1 cellular context compared by ENCODE assay signal in the genomic region with DNA sequence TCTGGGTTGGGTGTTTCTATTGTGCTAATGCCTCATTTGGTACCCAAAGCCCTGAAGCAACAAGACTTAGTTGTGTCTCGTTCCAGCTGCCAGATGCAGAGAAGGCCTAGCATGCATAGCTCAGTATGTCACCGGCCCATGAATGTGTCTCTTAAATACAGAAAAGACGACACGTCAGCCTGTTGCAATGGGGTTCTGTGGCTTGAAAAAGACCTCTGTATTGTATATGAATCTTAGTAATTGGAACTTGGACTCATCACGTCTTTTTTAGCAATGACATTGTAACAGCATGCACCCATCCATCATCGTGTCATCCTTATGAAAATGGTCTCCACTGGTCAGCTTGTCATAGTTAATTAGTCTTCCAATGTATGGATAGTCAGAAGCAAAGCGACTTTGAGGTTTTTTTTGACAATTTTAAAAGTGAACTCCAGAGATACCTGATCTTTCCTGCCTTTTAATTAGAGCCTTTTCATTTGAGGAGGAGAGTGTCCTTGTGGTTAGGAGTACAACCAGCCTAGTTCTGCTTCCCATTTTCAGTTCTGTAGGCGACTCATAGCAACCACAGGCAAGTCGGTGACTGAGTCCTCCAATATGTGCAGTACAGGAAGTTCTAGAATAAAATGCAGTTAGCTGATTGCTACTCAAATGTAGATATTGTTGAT.
TF ChIP-seq lines count a peak whose summit lies in the region.

No MANE protein-coding gene starts in this region.

TF ChIP-seq in GM12878, 131 proteins besides CTCF, POLR2A, EP300 and RAD21 (continued from another document and continues in another):
- TF ChIP-seq, protein P1, sequence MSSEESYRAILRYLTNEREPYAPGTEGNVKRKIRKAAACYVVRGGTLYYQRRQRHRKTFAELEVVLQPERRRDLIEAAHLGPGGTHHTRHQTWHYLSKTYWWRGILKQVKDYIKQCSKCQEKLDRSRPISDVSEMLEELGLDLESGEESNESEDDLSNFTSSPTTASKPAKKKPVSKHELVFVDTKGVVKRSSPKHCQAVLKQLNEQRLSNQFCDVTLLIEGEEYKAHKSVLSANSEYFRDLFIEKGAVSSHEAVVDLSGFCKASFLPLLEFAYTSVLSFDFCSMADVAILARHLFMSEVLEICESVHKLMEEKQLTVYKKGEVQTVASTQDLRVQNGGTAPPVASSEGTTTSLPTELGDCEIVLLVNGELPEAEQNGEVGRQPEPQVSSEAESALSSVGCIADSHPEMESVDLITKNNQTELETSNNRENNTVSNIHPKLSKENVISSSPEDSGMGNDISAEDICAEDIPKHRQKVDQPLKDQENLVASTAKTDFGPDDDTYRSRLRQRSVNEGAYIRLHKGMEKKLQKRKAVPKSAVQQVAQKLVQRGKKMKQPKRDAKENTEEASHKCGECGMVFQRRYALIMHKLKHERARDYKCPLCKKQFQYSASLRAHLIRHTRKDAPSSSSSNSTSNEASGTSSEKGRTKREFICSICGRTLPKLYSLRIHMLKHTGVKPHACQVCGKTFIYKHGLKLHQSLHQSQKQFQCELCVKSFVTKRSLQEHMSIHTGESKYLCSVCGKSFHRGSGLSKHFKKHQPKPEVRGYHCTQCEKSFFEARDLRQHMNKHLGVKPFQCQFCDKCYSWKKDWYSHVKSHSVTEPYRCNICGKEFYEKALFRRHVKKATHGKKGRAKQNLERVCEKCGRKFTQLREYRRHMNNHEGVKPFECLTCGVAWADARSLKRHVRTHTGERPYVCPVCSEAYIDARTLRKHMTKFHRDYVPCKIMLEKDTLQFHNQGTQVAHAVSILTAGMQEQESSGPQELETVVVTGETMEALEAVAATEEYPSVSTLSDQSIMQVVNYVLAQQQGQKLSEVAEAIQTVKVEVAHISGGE (CRISPR knock-in tag; IDR thresholded peaks at IDR 0.05), result no peak
- TF ChIP-seq SP1 (IDR thresholded peaks at IDR 0.05; ENCODE audit: low read depth, low read length) (no peak), ZNF274 (IDR thresholded peaks at IDR 0.05; ENCODE audit: insufficient read depth, insufficient read length) (no peak), NFYA (IDR thresholded peaks at IDR 0.05; ENCODE audit: borderline replicate concordance, low read depth, low read length) (no peak), ESRRA (IDR thresholded peaks at IDR 0.05; ENCODE audit: low read length) (no peak), JUNB (IDR thresholded peaks at IDR 0.05) (peak; percentile 70), HCFC1 (IDR thresholded peaks at IDR 0.05; ENCODE audit: low read length) (no peak), CBX5 (IDR thresholded peaks at IDR 0.05; ENCODE audit: low read depth) (no peak), SUZ12 (IDR thresholded peaks at IDR 0.05; ENCODE audit: unreplicated experiment) (no peak), MEF2B (IDR thresholded peaks at IDR 0.05; ENCODE audit: partially characterized antibody, poor library complexity, severe bottlenecking) (no peak), NRF1 (conservative IDR thresholded peaks at IDR 0.05; ENCODE audit: low read depth, low read length) (no peak), POLR2AphosphoS2 (IDR thresholded peaks at IDR 0.05; ENCODE audit: low read depth, low read length) (no peak), TCF12 (IDR thresholded peaks at IDR 0.05; ENCODE audit: low read depth, low read length) (0 out of 2 replicates have a peak, but pooled peaks have one; percentile 37), HDAC6 (IDR thresholded peaks at IDR 0.05; ENCODE audit: unreplicated experiment) (no peak), NR2C1 (IDR thresholded peaks at IDR 0.05) (no peak), RBBP5 (conservative IDR thresholded peaks at IDR 0.05) (no peak), EGR1 (IDR thresholded peaks at IDR 0.05; ENCODE audit: borderline replicate concordance in 1 of 2, low read depth in 2 of 2, low read length in 2 of 2) (no peak), PAX5 (IDR thresholded peaks at IDR 0.05; ENCODE audit: borderline replicate concordance, low read depth, low read length) (peak; percentile 56; the same call in 1 of the 2 replicates), NBN (IDR thresholded peaks at IDR 0.05) (0 out of 2 replicates have a peak, but pooled peaks have one; percentile 48), ATF7 (IDR thresholded peaks at IDR 0.05; ENCODE audit: low read depth) (peak; percentile 88), MTA3 (IDR thresholded peaks at IDR 0.05; ENCODE audit: borderline replicate concordance, low read length) (0 out of 2 replicates have a peak, but pooled peaks have one; percentile 54), CREM (IDR thresholded peaks at IDR 0.05; ENCODE audit: low read depth) (peak; percentile 63; the same call in 1 of the 2 replicates), CHD4 (IDR thresholded peaks at IDR 0.05) (no peak), IKZF2 (IDR thresholded peaks at IDR 0.05) (peak; percentile 99), WRNIP1 (IDR thresholded peaks at IDR 0.05; ENCODE audit: borderline replicate concordance, low read depth, low read length) (no peak), GABPA (IDR thresholded peaks at IDR 0.05; ENCODE audit: low read depth) (no peak)
- TF ChIP-seq, protein P2, sequence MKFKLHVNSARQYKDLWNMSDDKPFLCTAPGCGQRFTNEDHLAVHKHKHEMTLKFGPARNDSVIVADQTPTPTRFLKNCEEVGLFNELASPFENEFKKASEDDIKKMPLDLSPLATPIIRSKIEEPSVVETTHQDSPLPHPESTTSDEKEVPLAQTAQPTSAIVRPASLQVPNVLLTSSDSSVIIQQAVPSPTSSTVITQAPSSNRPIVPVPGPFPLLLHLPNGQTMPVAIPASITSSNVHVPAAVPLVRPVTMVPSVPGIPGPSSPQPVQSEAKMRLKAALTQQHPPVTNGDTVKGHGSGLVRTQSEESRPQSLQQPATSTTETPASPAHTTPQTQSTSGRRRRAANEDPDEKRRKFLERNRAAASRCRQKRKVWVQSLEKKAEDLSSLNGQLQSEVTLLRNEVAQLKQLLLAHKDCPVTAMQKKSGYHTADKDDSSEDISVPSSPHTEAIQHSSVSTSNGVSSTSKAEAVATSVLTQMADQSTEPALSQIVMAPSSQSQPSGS (IDR thresholded peaks at IDR 0.05; ENCODE audit: low read length), result peak; percentile 78; the same call in 1 of the 2 replicates
- TF ChIP-seq, protein P3, sequence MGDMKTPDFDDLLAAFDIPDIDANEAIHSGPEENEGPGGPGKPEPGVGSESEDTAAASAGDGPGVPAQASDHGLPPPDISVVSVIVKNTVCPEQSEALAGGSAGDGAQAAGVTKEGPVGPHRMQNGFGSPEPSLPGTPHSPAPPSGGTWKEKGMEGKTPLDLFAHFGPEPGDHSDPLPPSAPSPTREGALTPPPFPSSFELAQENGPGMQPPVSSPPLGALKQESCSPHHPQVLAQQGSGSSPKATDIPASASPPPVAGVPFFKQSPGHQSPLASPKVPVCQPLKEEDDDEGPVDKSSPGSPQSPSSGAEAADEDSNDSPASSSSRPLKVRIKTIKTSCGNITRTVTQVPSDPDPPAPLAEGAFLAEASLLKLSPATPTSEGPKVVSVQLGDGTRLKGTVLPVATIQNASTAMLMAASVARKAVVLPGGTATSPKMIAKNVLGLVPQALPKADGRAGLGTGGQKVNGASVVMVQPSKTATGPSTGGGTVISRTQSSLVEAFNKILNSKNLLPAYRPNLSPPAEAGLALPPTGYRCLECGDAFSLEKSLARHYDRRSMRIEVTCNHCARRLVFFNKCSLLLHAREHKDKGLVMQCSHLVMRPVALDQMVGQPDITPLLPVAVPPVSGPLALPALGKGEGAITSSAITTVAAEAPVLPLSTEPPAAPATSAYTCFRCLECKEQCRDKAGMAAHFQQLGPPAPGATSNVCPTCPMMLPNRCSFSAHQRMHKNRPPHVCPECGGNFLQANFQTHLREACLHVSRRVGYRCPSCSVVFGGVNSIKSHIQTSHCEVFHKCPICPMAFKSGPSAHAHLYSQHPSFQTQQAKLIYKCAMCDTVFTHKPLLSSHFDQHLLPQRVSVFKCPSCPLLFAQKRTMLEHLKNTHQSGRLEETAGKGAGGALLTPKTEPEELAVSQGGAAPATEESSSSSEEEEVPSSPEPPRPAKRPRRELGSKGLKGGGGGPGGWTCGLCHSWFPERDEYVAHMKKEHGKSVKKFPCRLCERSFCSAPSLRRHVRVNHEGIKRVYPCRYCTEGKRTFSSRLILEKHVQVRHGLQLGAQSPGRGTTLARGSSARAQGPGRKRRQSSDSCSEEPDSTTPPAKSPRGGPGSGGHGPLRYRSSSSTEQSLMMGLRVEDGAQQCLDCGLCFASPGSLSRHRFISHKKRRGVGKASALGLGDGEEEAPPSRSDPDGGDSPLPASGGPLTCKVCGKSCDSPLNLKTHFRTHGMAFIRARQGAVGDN (IDR thresholded peaks at IDR 0.05), result no peak
- TF ChIP-seq, protein P4, sequence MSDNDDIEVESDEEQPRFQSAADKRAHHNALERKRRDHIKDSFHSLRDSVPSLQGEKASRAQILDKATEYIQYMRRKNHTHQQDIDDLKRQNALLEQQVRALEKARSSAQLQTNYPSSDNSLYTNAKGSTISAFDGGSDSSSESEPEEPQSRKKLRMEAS (IDR thresholded peaks at IDR 0.05; ENCODE audit: low read depth, low read length), result no peak
- TF ChIP-seq, protein P5, sequence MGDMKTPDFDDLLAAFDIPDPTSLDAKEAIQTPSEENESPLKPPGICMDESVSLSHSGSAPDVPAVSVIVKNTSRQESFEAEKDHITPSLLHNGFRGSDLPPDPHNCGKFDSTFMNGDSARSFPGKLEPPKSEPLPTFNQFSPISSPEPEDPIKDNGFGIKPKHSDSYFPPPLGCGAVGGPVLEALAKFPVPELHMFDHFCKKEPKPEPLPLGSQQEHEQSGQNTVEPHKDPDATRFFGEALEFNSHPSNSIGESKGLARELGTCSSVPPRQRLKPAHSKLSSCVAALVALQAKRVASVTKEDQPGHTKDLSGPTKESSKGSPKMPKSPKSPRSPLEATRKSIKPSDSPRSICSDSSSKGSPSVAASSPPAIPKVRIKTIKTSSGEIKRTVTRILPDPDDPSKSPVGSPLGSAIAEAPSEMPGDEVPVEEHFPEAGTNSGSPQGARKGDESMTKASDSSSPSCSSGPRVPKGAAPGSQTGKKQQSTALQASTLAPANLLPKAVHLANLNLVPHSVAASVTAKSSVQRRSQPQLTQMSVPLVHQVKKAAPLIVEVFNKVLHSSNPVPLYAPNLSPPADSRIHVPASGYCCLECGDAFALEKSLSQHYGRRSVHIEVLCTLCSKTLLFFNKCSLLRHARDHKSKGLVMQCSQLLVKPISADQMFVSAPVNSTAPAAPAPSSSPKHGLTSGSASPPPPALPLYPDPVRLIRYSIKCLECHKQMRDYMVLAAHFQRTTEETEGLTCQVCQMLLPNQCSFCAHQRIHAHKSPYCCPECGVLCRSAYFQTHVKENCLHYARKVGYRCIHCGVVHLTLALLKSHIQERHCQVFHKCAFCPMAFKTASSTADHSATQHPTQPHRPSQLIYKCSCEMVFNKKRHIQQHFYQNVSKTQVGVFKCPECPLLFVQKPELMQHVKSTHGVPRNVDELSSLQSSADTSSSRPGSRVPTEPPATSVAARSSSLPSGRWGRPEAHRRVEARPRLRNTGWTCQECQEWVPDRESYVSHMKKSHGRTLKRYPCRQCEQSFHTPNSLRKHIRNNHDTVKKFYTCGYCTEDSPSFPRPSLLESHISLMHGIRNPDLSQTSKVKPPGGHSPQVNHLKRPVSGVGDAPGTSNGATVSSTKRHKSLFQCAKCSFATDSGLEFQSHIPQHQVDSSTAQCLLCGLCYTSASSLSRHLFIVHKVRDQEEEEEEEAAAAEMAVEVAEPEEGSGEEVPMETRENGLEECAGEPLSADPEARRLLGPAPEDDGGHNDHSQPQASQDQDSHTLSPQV (IDR thresholded peaks at IDR 0.05), result no peak
- TF ChIP-seq, protein P6, sequence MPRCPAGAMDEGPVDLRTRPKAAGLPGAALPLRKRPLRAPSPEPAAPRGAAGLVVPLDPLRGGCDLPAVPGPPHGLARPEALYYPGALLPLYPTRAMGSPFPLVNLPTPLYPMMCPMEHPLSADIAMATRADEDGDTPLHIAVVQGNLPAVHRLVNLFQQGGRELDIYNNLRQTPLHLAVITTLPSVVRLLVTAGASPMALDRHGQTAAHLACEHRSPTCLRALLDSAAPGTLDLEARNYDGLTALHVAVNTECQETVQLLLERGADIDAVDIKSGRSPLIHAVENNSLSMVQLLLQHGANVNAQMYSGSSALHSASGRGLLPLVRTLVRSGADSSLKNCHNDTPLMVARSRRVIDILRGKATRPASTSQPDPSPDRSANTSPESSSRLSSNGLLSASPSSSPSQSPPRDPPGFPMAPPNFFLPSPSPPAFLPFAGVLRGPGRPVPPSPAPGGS (IDR thresholded peaks at IDR 0.05; ENCODE audit: borderline replicate concordance, insufficient read depth, low read depth, low read length, poor library complexity, severe bottlenecking), result peak; percentile 50
- TF ChIP-seq, protein P7, sequence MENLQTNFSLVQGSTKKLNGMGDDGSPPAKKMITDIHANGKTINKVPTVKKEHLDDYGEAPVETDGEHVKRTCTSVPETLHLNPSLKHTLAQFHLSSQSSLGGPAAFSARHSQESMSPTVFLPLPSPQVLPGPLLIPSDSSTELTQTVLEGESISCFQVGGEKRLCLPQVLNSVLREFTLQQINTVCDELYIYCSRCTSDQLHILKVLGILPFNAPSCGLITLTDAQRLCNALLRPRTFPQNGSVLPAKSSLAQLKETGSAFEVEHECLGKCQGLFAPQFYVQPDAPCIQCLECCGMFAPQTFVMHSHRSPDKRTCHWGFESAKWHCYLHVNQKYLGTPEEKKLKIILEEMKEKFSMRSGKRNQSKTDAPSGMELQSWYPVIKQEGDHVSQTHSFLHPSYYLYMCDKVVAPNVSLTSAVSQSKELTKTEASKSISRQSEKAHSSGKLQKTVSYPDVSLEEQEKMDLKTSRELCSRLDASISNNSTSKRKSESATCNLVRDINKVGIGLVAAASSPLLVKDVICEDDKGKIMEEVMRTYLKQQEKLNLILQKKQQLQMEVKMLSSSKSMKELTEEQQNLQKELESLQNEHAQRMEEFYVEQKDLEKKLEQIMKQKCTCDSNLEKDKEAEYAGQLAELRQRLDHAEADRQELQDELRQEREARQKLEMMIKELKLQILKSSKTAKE (IDR thresholded peaks at IDR 0.05; ENCODE audit: low read depth, poor library complexity, severe bottlenecking), result peak; percentile 79
- TF ChIP-seq, protein P8, sequence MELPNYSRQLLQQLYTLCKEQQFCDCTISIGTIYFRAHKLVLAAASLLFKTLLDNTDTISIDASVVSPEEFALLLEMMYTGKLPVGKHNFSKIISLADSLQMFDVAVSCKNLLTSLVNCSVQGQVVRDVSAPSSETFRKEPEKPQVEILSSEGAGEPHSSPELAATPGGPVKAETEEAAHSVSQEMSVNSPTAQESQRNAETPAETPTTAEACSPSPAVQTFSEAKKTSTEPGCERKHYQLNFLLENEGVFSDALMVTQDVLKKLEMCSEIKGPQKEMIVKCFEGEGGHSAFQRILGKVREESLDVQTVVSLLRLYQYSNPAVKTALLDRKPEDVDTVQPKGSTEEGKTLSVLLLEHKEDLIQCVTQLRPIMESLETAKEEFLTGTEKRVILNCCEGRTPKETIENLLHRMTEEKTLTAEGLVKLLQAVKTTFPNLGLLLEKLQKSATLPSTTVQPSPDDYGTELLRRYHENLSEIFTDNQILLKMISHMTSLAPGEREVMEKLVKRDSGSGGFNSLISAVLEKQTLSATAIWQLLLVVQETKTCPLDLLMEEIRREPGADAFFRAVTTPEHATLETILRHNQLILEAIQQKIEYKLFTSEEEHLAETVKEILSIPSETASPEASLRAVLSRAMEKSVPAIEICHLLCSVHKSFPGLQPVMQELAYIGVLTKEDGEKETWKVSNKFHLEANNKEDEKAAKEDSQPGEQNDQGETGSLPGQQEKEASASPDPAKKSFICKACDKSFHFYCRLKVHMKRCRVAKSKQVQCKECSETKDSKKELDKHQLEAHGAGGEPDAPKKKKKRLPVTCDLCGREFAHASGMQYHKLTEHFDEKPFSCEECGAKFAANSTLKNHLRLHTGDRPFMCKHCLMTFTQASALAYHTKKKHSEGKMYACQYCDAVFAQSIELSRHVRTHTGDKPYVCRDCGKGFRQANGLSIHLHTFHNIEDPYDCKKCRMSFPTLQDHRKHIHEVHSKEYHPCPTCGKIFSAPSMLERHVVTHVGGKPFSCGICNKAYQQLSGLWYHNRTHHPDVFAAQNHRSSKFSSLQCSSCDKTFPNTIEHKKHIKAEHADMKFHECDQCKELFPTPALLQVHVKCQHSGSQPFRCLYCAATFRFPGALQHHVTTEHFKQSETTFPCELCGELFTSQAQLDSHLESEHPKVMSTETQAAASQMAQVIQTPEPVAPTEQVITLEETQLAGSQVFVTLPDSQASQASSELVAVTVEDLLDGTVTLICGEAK (IDR thresholded peaks at IDR 0.05; ENCODE audit: borderline replicate concordance), result no peak
